In genomic region chr20:63303095-63303666, GRCh38 we compare ENCODE assay signal across 9 cellular contexts. TPM values are rescaled to one million over a fixed set of nuclear protein-coding genes. Genes with fewer than 3 reads are reported as not detected.
"Had no signal": no experiment of that assay in that cellular context is flagged by ENCODE, and none has a peak within 500 bp of the region (broad histone marks: within the 10 kb centered on the region; RNA-seq: fewer than 3 reads in every experiment).

No MANE protein-coding gene starts in this region.

- H3K36me3 ChIP-seq: HAP-1 had no signal

- H3K4me1 ChIP-seq: HAP-1 had no signal

- DNase-seq: Kasumi-1, KG1 had no signal

- H3K9me3 ChIP-seq: HAP-1 had no signal

- ATAC-seq: GM23338, HCT116 had no signal

- H3K4me2 ChIP-seq: GM23338 had no signal

- H2AFZ ChIP-seq: GM23338 had no signal

- FAIRE-seq: H1, H54 had no signal

- H3K27ac ChIP-seq: HL-60 had no signal

- H3K4me3 ChIP-seq: GM23338, HAP-1 had no signal

RNA-seq across cellular contexts. Expression of gene COL20A1, which starts 10.2 kb away (rescaled TPM):
- polyA plus RNA-seq: IgD-negative memory B cell had no signal

RNA-seq across cellular contexts. Expression of gene NKAIN4, which starts 48.9 kb away (rescaled TPM):
- polyA plus RNA-seq: IgD-negative memory B cell had no signal

RNA-seq across cellular contexts. Expression of gene CHRNA4, which starts 58.0 kb away (rescaled TPM):
- polyA plus RNA-seq: IgD-negative memory B cell had no signal
